1 cellular context compared by ENCODE assay signal in genomic region chr19:18736415-18737336, GRCh38.
TF ChIP-seq lines count a peak whose summit lies in the region.

No MANE protein-coding gene starts in this region.

TF ChIP-seq in IMR-90, 13 proteins besides CTCF, POLR2A, EP300 and RAD21:
- TF ChIP-seq MAFK (IDR thresholded peaks at IDR 0.05; ENCODE audit: low read depth, low read length) (no peak), SMC3 (IDR thresholded peaks at IDR 0.05; ENCODE audit: low read depth, low read length) (no peak), RFX5 (IDR thresholded peaks at IDR 0.05; ENCODE audit: low read depth, low read length) (no peak), CEBPB (IDR thresholded peaks at IDR 0.05; ENCODE audit: low read depth, low read length) (no peak), MXI1 (IDR thresholded peaks at IDR 0.05; ENCODE audit: borderline replicate concordance, low read depth, low read length) (no peak), NFE2L2 (IDR thresholded peaks at IDR 0.05; ENCODE audit: low read depth, low read length) (no peak), BHLHE40 (IDR thresholded peaks at IDR 0.05; ENCODE audit: low read depth, low read length) (no peak)
TF ChIP-seq in IMR-90: peak in this region for 0.
